ENCODE assay signal across 1 cellular context in genomic region chr21:44397431-44398031, GRCh38.
TF ChIP-seq lines count a peak whose summit lies in the region.

No MANE protein-coding gene starts in this region.

TF ChIP-seq in K562, 482 proteins besides CTCF, POLR2A, EP300 and RAD21:
- TF ChIP-seq ZNF830 (CRISPR knock-in tag; IDR thresholded peaks at IDR 0.05) (no peak), DACH1 (IDR thresholded peaks at IDR 0.05; ENCODE audit: partially characterized antibody) (no peak)
